16 cellular contexts compared by ENCODE assay signal in the genomic region with DNA sequence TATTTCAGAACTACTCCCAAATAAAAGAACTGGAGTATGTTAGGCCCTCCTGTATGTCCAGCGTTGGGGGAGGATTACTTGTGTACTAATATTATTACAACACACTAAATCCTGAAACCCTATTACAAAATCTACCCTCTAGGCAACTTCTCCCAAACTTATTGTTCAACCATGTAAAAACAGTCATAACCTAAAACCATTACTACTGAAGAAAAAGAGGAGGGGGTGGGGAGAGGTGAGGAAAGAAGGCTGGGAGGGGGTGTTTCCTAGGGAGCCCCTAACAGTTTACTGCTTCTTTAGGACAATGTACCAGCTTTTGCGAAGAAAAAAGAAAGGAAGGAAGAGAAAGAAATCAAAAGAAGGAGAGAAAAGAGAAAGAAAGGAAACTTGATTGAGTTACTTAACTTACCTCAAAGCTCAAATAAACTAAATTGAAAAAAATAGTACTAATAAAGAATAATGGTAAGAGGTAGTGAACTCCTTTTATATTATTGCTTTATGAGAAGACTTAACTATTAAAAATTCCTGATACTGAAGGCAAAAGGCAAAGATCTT. TPM values are rescaled to one million over a fixed set of nuclear protein-coding genes. Genes with fewer than 3 reads are reported as not detected.
DNase-seq lines count a peak whose midpoint lies in the region; ATAC-seq and TF ChIP-seq lines count a peak whose summit lies in the region.
"Had no signal": no experiment of that assay in that cellular context is flagged by ENCODE, and none has a peak within 500 bp of the region (broad histone marks: within the 10 kb centered on the region; RNA-seq: fewer than 3 reads in every experiment).

No MANE protein-coding gene starts in this region.

- no peak overlapping the region for H3K4me3 ChIP-seq in upper lobe of left lung

- ATAC-seq in upper lobe of left lung (ENCODE audit: low FRiP score in 2 of 2), result no peak
- ATAC-seq: activated CD4-positive, CD25-positive, alpha-beta regulatory T cell treated with anti-CD3 and anti-CD28 coated beads, Interleukin-2, amount 50 U/mL, for 24 hours; activated T-cell treated with anti-CD3 and anti-CD28 coated beads, Interleukin-2, amount 50 U/mL, for 4 hours had no signal

- TF ChIP-seq POLR2A in upper lobe of left lung (IDR thresholded peaks at IDR 0.05), result no peak

- H3K36me3 ChIP-seq in upper lobe of left lung, result no peaks in the 10 kb centered on the region

- intact Hi-C loops in posterior cingulate gyrus (cut with DNase I), result loop anchor here (10.0 kb wide), 1 partner anchor 94 kb away; no protein-coding TSS in a partner anchor

- peaks cover 0 to 46% (median 26%) of the 10 kb centered on the region in 4 donors for H3K27me3 ChIP-seq in upper lobe of left lung
- H3K27me3 ChIP-seq: testis had no signal

- H3K4me1 ChIP-seq in upper lobe of left lung, result peaks cover 15 to 35% (median 29%) of the 10 kb centered on the region in 4 donors
- H3K4me1 ChIP-seq: testis had no signal

- H3K4me1 Mint-ChIP-seq in nephron progenitor cell, result peaks cover 49% of the 10 kb centered on the region

- peak overlapping the region; percentile 99 for H3K27ac Mint-ChIP-seq in nephron progenitor cell

- DNase-seq in AG08395 (ENCODE audit: low spot score), result peak; percentile 39
- DNase-seq in NCI-H82 treated with DMSO at 0.1 percent for 48 hours (lab: John Stamatoyannopoulos, UW; ENCODE audit: unreplicated experiment), result peak; percentile 34
- DNase-seq in fibroblast of peridontal ligament (ENCODE audit: extremely low read depth), result peak; percentile 46
- no peak for DNase-seq in nephron progenitor cell
- no peak for DNase-seq in NCI-H1092 treated with DMSO at 0.1 percent for 48 hours (lab: John Stamatoyannopoulos, UW)
- no peak for DNase-seq in upper lobe of left lung
- no peak for DNase-seq in activated CD4-positive, alpha-beta T cell treated with anti-CD3 and anti-CD28 coated beads, Interleukin-2, amount 50 U/mL, for 1 hour
- DNase-seq in posterior cingulate gyrus, result no peak
- DNase-seq: activated T-cell treated with anti-CD3 and anti-CD28 coated beads, Interleukin-2, amount 50 U/mL, for 4 hours; AML-193; erythroblast; NCI-H510A treated with DMSO at 0.1 percent for 48 hours; SHP77; testis had no signal

- no peaks in the 10 kb centered on the region for H3K27me3 Mint-ChIP-seq in nephron progenitor cell (ENCODE audit: low read depth, poor library complexity)

- TF ChIP-seq CTCF in nephron progenitor cell (IDR thresholded peaks at IDR 0.05) (no peak), upper lobe of left lung (IDR thresholded peaks at IDR 0.05) (no peak)

- no peaks in the 10 kb centered on the region for H3K9me3 Mint-ChIP-seq in nephron progenitor cell
- H3K9me3 Mint-ChIP-seq: activated T-cell treated with anti-CD3 and anti-CD28 coated beads, Interleukin-2, amount 50 U/mL, for 4 hours had no signal

- peaks cover 40% of the 10 kb centered on the region for H3K36me3 Mint-ChIP-seq in nephron progenitor cell (ENCODE audit: low read depth)

- WGBS in upper lobe of left lung, 2 donors, result 52 to 53% methylated on average over 2 of the region's 2 CpGs

- no peak overlapping the region for H3K27ac ChIP-seq in upper lobe of left lung
- H3K27ac ChIP-seq: testis had no signal

- no peaks in the 10 kb centered on the region for H3K9me3 ChIP-seq in upper lobe of left lung
- H3K9me3 ChIP-seq: testis had no signal

- TF ChIP-seq EP300 in upper lobe of left lung (IDR thresholded peaks at IDR 0.05), result no peak

- peak overlapping the region; percentile 97 for H3K4me3 Mint-ChIP-seq in nephron progenitor cell
- H3K4me3 Mint-ChIP-seq: activated T-cell treated with anti-CD3 and anti-CD28 coated beads, Interleukin-2, amount 50 U/mL, for 4 hours had no signal

RNA-seq across cellular contexts. Expression of gene SALL1, which starts 2.3 kb away (rescaled TPM):
- total RNA-seq in upper lobe of left lung, result under 1 TPM in 2 of 6 donors, not detected in 4; 0.10 to 0.23 TPM
- total RNA-seq: activated T-cell treated with anti-CD3 and anti-CD28 coated beads, Interleukin-2, amount 50 U/mL, for 4 hours; pulmonary artery endothelial cell had no signal

Comparison
In these comparisons a context has a peak if more than half of its experiments do, and no peak if none do; other contexts are left out.
1. DNase-seq: peak in AG08395 (single experiment), NCI-H82 treated with DMSO at 0.1 percent for 48 hours (single experiment) and fibroblast of peridontal ligament (single experiment); none in nephron progenitor cell (single experiment), NCI-H1092 treated with DMSO at 0.1 percent for 48 hours (single experiment), upper lobe of left lung (0 of 2), activated CD4-positive, alpha-beta T cell treated with anti-CD3 and anti-CD28 coated beads, Interleukin-2, amount 50 U/mL, for 1 hour (single experiment) and posterior cingulate gyrus (0 of 10).